20 cellular contexts compared by ENCODE assay signal in the genomic region with DNA sequence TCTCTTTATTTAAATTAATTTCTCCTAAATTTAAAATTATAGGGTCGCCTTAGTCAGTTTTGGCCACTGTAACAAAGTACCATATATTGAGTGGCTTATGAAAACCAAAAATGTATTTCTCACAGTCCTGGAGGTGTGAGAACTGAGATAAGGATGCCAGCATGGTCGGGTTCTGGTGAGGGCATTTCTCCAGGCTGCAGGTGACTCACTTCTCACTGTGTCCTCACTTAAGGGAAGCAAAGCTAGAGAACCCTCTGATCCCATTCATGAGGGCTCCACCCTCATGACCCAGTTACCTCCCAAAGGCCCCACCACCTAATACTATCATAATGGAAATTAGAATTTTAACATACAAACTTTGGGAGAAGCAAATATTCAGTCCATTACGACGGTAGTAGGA.
"Had no signal": no experiment of that assay in that cellular context is flagged by ENCODE, and none has a peak within 500 bp of the region (broad histone marks: within the 10 kb centered on the region; RNA-seq: fewer than 3 reads in every experiment).

No MANE protein-coding gene starts in this region.

- H3K9me3 ChIP-seq: adrenal gland had no signal

- H3K27me3 ChIP-seq: adrenal gland had no signal

- H3K36me3 ChIP-seq: adrenal gland had no signal

- H3K4me1 ChIP-seq: adrenal gland had no signal

- DNase-seq: activated CD4-positive, alpha-beta memory T cell treated with anti-CD3 and anti-CD28 coated beads, Interleukin-2, amount 10 ng/mL, durations not matched to agents 7 days and 5 days; activated CD4-positive, alpha-beta T cell treated with anti-CD3 and anti-CD28 coated beads, Interleukin-2, amount 10 ng/mL, durations not matched to agents 7 days and 5 days; activated CD4-positive, CD25-positive, alpha-beta regulatory T cell; activated naive CD4-positive, alpha-beta T cell treated with anti-CD3 and anti-CD28 coated beads, Interleukin-2, amount 50 U/mL, for 16 hours; activated naive CD8-positive, alpha-beta T cell treated with anti-CD3 and anti-CD28 coated beads, Interleukin-2, amount 10 ng/mL, durations not matched to agents 7 days and 5 days; activated T-cell treated with anti-CD3 and anti-CD28 coated beads for 4 hours; adrenal gland; aorta; KBM-7; NCI-H1092; NCI-H1417; NCI-H1694; NCI-H2029 treated with DMSO at 0.1 percent for 48 hours; NCI-H446; NCI-H524; SHP77 treated with DMSO at 0.1 percent for 48 hours; T-cell; T-helper 2 cell; T1000 had no signal

- H3K4me3 ChIP-seq: adrenal gland had no signal

- H3K27ac ChIP-seq: adrenal gland, VCaP had no signal
